In the genomic region with DNA sequence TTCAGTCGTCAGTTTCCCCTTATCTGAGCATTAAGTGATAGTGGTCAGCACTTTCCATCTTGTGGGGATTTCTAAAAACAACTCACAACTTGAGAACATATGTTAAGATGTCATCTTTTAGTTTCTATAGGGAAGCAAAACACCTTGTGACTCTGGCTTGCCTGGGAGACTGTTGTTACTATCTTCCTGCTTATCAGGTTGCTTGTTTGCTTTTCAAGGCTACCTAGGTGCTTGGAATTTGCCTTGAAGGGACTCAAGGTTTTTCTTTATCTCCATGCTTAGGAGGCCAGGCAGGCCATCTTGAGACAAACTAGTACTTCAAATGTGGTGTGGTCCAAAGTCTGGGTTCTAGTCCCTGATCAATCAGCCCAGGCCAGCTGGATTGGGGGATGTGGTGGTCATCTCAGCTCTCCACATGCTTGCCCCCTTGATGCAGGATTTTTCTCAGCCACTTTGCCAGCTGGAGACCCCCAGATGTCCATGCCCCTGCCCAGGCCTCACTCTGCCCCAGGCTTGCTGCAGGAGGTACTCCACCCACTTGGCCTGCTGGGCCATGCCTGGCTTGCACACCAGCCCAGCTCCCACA, we compare ENCODE assay signal across 1 cellular context.
TF ChIP-seq lines count a peak whose summit lies in the region.

No MANE protein-coding gene starts in this region.

TF ChIP-seq in HepG2, 621 proteins besides CTCF, POLR2A, EP300 and RAD21:
- TF ChIP-seq, protein P1, sequence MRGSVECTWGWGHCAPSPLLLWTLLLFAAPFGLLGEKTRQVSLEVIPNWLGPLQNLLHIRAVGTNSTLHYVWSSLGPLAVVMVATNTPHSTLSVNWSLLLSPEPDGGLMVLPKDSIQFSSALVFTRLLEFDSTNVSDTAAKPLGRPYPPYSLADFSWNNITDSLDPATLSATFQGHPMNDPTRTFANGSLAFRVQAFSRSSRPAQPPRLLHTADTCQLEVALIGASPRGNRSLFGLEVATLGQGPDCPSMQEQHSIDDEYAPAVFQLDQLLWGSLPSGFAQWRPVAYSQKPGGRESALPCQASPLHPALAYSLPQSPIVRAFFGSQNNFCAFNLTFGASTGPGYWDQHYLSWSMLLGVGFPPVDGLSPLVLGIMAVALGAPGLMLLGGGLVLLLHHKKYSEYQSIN (CRISPR knock-in tag; IDR thresholded peaks at IDR 0.05; ENCODE audit: borderline replicate concordance), result no peak
- TF ChIP-seq, protein P2, sequence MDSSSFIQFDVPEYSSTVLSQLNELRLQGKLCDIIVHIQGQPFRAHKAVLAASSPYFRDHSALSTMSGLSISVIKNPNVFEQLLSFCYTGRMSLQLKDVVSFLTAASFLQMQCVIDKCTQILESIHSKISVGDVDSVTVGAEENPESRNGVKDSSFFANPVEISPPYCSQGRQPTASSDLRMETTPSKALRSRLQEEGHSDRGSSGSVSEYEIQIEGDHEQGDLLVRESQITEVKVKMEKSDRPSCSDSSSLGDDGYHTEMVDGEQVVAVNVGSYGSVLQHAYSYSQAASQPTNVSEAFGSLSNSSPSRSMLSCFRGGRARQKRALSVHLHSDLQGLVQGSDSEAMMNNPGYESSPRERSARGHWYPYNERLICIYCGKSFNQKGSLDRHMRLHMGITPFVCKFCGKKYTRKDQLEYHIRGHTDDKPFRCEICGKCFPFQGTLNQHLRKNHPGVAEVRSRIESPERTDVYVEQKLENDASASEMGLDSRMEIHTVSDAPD (CRISPR knock-in tag; IDR thresholded peaks at IDR 0.05), result no peak
- TF ChIP-seq KAT2B (IDR thresholded peaks at IDR 0.05; ENCODE audit: borderline replicate concordance, low read depth, low read length) (no peak), ZSCAN22 (CRISPR knock-in tag; IDR thresholded peaks at IDR 0.05) (no peak), TOE1 (CRISPR knock-in tag; IDR thresholded peaks at IDR 0.05) (no peak), ZNF777 (CRISPR knock-in tag; IDR thresholded peaks at IDR 0.05) (no peak), ZNF367 (CRISPR knock-in tag; IDR thresholded peaks at IDR 0.05; ENCODE audit: borderline replicate concordance) (no peak), MBNL3 (CRISPR knock-in tag; conservative IDR thresholded peaks at IDR 0.05) (no peak), ZNF556 (CRISPR knock-in tag; IDR thresholded peaks at IDR 0.05; ENCODE audit: borderline replicate concordance) (no peak), ZNF12 (CRISPR knock-in tag; IDR thresholded peaks at IDR 0.05) (no peak), STAT5B (CRISPR knock-in tag; IDR thresholded peaks at IDR 0.05) (no peak), ZNF563 (CRISPR knock-in tag; IDR thresholded peaks at IDR 0.05) (no peak), FOXA3 (CRISPR knock-in tag; IDR thresholded peaks at IDR 0.05) (no peak)
- TF ChIP-seq, protein P3, sequence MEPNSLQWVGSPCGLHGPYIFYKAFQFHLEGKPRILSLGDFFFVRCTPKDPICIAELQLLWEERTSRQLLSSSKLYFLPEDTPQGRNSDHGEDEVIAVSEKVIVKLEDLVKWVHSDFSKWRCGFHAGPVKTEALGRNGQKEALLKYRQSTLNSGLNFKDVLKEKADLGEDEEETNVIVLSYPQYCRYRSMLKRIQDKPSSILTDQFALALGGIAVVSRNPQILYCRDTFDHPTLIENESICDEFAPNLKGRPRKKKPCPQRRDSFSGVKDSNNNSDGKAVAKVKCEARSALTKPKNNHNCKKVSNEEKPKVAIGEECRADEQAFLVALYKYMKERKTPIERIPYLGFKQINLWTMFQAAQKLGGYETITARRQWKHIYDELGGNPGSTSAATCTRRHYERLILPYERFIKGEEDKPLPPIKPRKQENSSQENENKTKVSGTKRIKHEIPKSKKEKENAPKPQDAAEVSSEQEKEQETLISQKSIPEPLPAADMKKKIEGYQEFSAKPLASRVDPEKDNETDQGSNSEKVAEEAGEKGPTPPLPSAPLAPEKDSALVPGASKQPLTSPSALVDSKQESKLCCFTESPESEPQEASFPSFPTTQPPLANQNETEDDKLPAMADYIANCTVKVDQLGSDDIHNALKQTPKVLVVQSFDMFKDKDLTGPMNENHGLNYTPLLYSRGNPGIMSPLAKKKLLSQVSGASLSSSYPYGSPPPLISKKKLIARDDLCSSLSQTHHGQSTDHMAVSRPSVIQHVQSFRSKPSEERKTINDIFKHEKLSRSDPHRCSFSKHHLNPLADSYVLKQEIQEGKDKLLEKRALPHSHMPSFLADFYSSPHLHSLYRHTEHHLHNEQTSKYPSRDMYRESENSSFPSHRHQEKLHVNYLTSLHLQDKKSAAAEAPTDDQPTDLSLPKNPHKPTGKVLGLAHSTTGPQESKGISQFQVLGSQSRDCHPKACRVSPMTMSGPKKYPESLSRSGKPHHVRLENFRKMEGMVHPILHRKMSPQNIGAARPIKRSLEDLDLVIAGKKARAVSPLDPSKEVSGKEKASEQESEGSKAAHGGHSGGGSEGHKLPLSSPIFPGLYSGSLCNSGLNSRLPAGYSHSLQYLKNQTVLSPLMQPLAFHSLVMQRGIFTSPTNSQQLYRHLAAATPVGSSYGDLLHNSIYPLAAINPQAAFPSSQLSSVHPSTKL (CRISPR knock-in tag; IDR thresholded peaks at IDR 0.05), result no peak
- TF ChIP-seq, protein P4, sequence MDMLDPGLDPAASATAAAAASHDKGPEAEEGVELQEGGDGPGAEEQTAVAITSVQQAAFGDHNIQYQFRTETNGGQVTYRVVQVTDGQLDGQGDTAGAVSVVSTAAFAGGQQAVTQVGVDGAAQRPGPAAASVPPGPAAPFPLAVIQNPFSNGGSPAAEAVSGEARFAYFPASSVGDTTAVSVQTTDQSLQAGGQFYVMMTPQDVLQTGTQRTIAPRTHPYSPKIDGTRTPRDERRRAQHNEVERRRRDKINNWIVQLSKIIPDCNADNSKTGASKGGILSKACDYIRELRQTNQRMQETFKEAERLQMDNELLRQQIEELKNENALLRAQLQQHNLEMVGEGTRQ (IDR thresholded peaks at IDR 0.05; ENCODE audit: low read depth, low read length), result no peak
- TF ChIP-seq, protein P4 (CRISPR knock-in tag; IDR thresholded peaks at IDR 0.05; ENCODE audit: borderline replicate concordance), result no peak
- TF ChIP-seq, protein P5, sequence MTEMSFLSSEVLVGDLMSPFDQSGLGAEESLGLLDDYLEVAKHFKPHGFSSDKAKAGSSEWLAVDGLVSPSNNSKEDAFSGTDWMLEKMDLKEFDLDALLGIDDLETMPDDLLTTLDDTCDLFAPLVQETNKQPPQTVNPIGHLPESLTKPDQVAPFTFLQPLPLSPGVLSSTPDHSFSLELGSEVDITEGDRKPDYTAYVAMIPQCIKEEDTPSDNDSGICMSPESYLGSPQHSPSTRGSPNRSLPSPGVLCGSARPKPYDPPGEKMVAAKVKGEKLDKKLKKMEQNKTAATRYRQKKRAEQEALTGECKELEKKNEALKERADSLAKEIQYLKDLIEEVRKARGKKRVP (CRISPR knock-in tag; IDR thresholded peaks at IDR 0.05), result no peak
- TF ChIP-seq, protein P6, sequence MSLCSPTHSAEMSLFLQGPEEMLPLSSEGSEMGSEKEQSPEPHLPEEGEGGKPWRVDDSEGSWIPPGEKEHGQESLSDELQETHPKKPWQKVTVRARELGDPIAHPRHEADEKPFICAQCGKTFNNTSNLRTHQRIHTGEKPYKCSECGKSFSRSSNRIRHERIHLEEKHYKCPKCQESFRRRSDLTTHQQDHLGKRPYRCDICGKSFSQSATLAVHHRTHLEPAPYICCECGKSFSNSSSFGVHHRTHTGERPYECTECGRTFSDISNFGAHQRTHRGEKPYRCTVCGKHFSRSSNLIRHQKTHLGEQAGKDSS (CRISPR knock-in tag; IDR thresholded peaks at IDR 0.05; ENCODE audit: borderline replicate concordance, low read depth), result no peak
- TF ChIP-seq, protein P7, sequence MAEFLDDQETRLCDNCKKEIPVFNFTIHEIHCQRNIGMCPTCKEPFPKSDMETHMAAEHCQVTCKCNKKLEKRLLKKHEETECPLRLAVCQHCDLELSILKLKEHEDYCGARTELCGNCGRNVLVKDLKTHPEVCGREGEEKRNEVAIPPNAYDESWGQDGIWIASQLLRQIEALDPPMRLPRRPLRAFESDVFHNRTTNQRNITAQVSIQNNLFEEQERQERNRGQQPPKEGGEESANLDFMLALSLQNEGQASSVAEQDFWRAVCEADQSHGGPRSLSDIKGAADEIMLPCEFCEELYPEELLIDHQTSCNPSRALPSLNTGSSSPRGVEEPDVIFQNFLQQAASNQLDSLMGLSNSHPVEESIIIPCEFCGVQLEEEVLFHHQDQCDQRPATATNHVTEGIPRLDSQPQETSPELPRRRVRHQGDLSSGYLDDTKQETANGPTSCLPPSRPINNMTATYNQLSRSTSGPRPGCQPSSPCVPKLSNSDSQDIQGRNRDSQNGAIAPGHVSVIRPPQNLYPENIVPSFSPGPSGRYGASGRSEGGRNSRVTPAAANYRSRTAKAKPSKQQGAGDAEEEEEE (CRISPR knock-in tag; IDR thresholded peaks at IDR 0.05; ENCODE audit: borderline replicate concordance), result no peak
- TF ChIP-seq, protein P8, sequence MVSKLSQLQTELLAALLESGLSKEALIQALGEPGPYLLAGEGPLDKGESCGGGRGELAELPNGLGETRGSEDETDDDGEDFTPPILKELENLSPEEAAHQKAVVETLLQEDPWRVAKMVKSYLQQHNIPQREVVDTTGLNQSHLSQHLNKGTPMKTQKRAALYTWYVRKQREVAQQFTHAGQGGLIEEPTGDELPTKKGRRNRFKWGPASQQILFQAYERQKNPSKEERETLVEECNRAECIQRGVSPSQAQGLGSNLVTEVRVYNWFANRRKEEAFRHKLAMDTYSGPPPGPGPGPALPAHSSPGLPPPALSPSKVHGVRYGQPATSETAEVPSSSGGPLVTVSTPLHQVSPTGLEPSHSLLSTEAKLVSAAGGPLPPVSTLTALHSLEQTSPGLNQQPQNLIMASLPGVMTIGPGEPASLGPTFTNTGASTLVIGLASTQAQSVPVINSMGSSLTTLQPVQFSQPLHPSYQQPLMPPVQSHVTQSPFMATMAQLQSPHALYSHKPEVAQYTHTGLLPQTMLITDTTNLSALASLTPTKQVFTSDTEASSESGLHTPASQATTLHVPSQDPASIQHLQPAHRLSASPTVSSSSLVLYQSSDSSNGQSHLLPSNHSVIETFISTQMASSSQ (IDR thresholded peaks at IDR 0.05; ENCODE audit: low read depth), result no peak
- TF ChIP-seq, protein P8 (CRISPR knock-in tag; IDR thresholded peaks at IDR 0.05; ENCODE audit: borderline replicate concordance), result no peak
TF ChIP-seq in HepG2: peak in this region for 0.
